ENCODE assay signal across 8 cellular contexts in the genomic region with DNA sequence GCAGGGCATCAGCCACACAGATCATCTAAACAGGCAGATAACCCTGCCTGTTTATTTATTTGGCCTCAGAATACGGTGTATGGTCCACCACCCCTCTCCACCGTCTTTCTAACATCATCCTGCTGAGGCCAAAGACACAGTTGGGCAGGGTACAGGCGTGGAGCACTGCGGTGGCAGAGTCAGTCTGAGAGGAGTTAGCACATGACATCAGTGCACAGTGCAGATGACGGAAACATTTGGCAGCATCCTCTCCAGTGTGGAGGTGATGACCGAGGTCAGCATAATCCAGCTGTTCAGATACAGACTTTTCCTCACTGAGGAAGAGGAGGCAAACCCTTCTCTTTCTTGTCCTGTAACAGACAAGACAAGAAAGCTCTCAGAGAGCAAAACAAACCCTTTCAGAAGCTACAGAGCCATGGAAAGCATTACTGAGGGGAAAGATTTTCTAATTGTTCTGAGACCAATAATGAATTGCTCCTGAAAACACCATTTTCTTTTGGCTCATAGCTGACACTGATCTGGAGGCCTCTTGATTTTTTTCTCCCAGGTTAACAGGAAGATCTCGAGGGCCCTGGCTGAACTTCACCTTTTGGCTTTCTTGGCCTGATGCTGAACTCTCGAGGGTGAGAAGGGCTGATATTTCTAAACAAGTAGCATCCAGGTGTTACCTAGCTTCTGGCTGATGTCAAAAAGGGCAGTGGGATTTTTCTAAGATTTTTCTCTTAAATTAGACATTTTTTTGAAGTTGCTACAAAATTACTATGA. TPM values are rescaled to one million over a fixed set of nuclear protein-coding genes. Genes with fewer than 3 reads are reported as not detected.
DNase-seq lines count a peak whose midpoint lies in the region; ATAC-seq, FAIRE-seq and TF ChIP-seq lines count a peak whose summit lies in the region.

No MANE protein-coding gene starts in this region.

- H3K4me1 ChIP-seq in SK-N-SH (ENCODE audit: control insufficient read depth in 1 of 2, insufficient read depth in 2 of 2, low read depth in 1 of 2, low read length in 1 of 2), result peaks cover 6 to 16% of the 10 kb centered on the region in 2 experiments
- H3K4me1 ChIP-seq in body of pancreas, result peaks cover 46% of the 10 kb centered on the region
- H3K4me1 ChIP-seq in lower lobe of right lung, result peaks cover 41% of the 10 kb centered on the region

- ATAC-seq in HG02759 (IDR thresholded peaks at IDR 0.05; ENCODE audit: unreplicated experiment) (peak; percentile 49), body of pancreas (peak; percentile 70), lower lobe of right lung (peak; percentile 63 to 79)

- TF ChIP-seq RAD21 in SK-N-SH (IDR thresholded peaks at IDR 0.05; ENCODE audit: low read length), result no peak

- POLR2A ChIA-PET in SK-N-SH (lab: Yijun Ruan, JAX), result no interaction called here

- peak overlapping the region in 1 of 2 experiments; percentile 88; a peak in 1 of 4 replicates for H3K27ac ChIP-seq in SK-N-SH (ENCODE audit: low read depth in 2 of 2, low read length in 1 of 2)
- H3K27ac ChIP-seq in body of pancreas, result peak overlapping the region; percentile 18 to 93 (median 58)
- peak overlapping the region; percentile 90 for H3K27ac ChIP-seq in lower lobe of right lung

- no peaks in the 10 kb centered on the region for H3K27me3 ChIP-seq in SK-N-SH (ENCODE audit: insufficient read depth)
- no peaks in the 10 kb centered on the region for H3K27me3 ChIP-seq in body of pancreas
- no peaks in the 10 kb centered on the region for H3K27me3 ChIP-seq in lower lobe of right lung (ENCODE audit: low read depth)

- peak overlapping the region; percentile 90 for H3K4me2 ChIP-seq in SK-N-SH

- H4K20me1 ChIP-seq in SK-N-SH (ENCODE audit: insufficient read depth), result no peaks in the 10 kb centered on the region

- H2AFZ ChIP-seq in SK-N-SH (ENCODE audit: low read depth), result 0 out of 2 replicates have a peak overlapping the region, but pooled peaks have one; percentile 92

- peaks cover 11% of the 10 kb centered on the region; the same call in 1 of the 2 replicates for H3K79me2 ChIP-seq in SK-N-SH (ENCODE audit: insufficient read depth)

- H3K4me3 ChIP-seq in SK-N-SH (ENCODE audit: low read depth in 2 of 2, low read length in 1 of 2) (peak overlapping the region; percentile 19 to 63; a peak in 2 of 4 replicates), body of pancreas (no peak overlapping the region), lower lobe of right lung (peak overlapping the region; percentile 60)

- TF ChIP-seq POLR2A in body of pancreas (IDR thresholded peaks at IDR 0.05), result no peak

- DNase-seq in GM18507 (ENCODE audit: extremely low spot score, insufficient read length, low read depth) (no peak), SK-N-SH (no peak), body of pancreas (peak; percentile 48 to 66 (median 58)), lower lobe of right lung (no peak), foreskin melanocyte (no peak), NCI-H446 treated with DMSO at 0.1 percent for 48 hours (lab: John Stamatoyannopoulos, UW) (no peak)
- DNase-seq in stimulated activated naive CD4-positive, alpha-beta T cell (lab: John Stamatoyannopoulos, UW), result peak in 5 of 6 experiments; percentile 14 to 39 (median 20)

- no peaks in the 10 kb centered on the region for H3K9me2 ChIP-seq in SK-N-SH

- H3K36me3 ChIP-seq in SK-N-SH (replicated peaks in 1 of 2; ENCODE audit: control insufficient read depth in 1 of 2, insufficient read depth in 2 of 2, low read length in 1 of 2) (peaks cover 0 to 4% of the 10 kb centered on the region in 2 experiments), body of pancreas (replicated peaks in 1 of 2; ENCODE audit: insufficient read depth in 1 of 2, low read depth in 2 of 2) (no peaks in the 10 kb centered on the region), lower lobe of right lung (no peaks in the 10 kb centered on the region)

- WGBS in SK-N-SH (ENCODE audit: low lambda C conversion rate), result 48% methylated on average over 8 of the region's 8 CpGs
- WGBS in body of pancreas, 2 donors, result 32 to 36% methylated on average over 8 of the region's 8 CpGs

- no peak for TF ChIP-seq EP300 in SK-N-SH (IDR thresholded peaks at IDR 0.05; ENCODE audit: borderline replicate concordance in 1 of 2, low read depth in 1 of 2, low read length in 1 of 2)

- intact Hi-C loops in body of pancreas (cut with DNase I) (no loop called here), lower lobe of right lung (cut with DNase I) (no loop called here)

- H3K9me3 ChIP-seq in SK-N-SH (no peaks in the 10 kb centered on the region), body of pancreas (no peaks in the 10 kb centered on the region), lower lobe of right lung (no peaks in the 10 kb centered on the region)

- no peak for TF ChIP-seq CTCF in SK-N-SH (IDR thresholded peaks at IDR 0.05)
- TF ChIP-seq CTCF in body of pancreas (IDR thresholded peaks at IDR 0.05), result no peak
- TF ChIP-seq CTCF in lower lobe of right lung (IDR thresholded peaks at IDR 0.05), result no peak

- H3F3A ChIP-seq in SK-N-SH (replicated peaks; ENCODE audit: insufficient read depth), result peaks cover 17% of the 10 kb centered on the region

- FAIRE-seq in GM18507 (lab: Jason Lieb, UNC), result peak; percentile 86

- peak overlapping the region; percentile 83; the same call in 1 of the 2 replicates for H3K9ac ChIP-seq in SK-N-SH

- CTCF ChIA-PET in SK-N-SH (lab: Yijun Ruan, JAX), result interaction anchor here (1.0 to 3.0 kb wide), 3 partner anchors 15 to 400 kb away, joined by 3 to 14 read pairs (median 3); no protein-coding TSS in a partner anchor

TF ChIP-seq in SK-N-SH, 30 proteins besides CTCF, POLR2A, EP300 and RAD21 (continues in another document):
- TF ChIP-seq TCF12 (IDR thresholded peaks at IDR 0.05) (no peak), MXI1 (IDR thresholded peaks at IDR 0.05; ENCODE audit: low read depth, low read length) (no peak), ELF1 (IDR thresholded peaks at IDR 0.05) (no peak), RCOR1 (IDR thresholded peaks at IDR 0.05; ENCODE audit: low read length) (no peak), RXRA (IDR thresholded peaks at IDR 0.05; ENCODE audit: borderline replicate concordance, low read depth) (no peak), FOXM1 (IDR thresholded peaks at IDR 0.05; ENCODE audit: low read depth) (no peak), FOXJ3 (CRISPR knock-in tag; IDR thresholded peaks at IDR 0.05) (no peak), MEF2A (IDR thresholded peaks at IDR 0.05; ENCODE audit: borderline replicate concordance, low read depth) (no peak), JUND (IDR thresholded peaks at IDR 0.05) (no peak), NRF1 (IDR thresholded peaks at IDR 0.05; ENCODE audit: low read depth, low read length) (no peak), YY1 (IDR thresholded peaks at IDR 0.05; ENCODE audit: low read depth) (no peak), GATA2 (CRISPR knock-in tag; IDR thresholded peaks at IDR 0.05) (no peak), TEAD4 (IDR thresholded peaks at IDR 0.05; ENCODE audit: borderline replicate concordance, insufficient read depth) (no peak), FOSL2 (IDR thresholded peaks at IDR 0.05; ENCODE audit: borderline replicate concordance, low read depth) (no peak)
- TF ChIP-seq, protein P1, sequence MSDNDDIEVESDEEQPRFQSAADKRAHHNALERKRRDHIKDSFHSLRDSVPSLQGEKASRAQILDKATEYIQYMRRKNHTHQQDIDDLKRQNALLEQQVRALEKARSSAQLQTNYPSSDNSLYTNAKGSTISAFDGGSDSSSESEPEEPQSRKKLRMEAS (IDR thresholded peaks at IDR 0.05; ENCODE audit: low read depth), result no peak
- TF ChIP-seq, protein P2, sequence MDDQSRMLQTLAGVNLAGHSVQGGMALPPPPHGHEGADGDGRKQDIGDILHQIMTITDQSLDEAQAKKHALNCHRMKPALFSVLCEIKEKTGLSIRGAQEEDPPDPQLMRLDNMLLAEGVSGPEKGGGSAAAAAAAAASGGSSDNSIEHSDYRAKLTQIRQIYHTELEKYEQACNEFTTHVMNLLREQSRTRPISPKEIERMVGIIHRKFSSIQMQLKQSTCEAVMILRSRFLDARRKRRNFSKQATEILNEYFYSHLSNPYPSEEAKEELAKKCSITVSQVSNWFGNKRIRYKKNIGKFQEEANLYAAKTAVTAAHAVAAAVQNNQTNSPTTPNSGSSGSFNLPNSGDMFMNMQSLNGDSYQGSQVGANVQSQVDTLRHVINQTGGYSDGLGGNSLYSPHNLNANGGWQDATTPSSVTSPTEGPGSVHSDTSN (IDR thresholded peaks at IDR 0.05), result no peak
- TF ChIP-seq, protein P3, sequence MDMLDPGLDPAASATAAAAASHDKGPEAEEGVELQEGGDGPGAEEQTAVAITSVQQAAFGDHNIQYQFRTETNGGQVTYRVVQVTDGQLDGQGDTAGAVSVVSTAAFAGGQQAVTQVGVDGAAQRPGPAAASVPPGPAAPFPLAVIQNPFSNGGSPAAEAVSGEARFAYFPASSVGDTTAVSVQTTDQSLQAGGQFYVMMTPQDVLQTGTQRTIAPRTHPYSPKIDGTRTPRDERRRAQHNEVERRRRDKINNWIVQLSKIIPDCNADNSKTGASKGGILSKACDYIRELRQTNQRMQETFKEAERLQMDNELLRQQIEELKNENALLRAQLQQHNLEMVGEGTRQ (IDR thresholded peaks at IDR 0.05; ENCODE audit: borderline replicate concordance, low read depth, low read length), result no peak
- TF ChIP-seq, protein P4, sequence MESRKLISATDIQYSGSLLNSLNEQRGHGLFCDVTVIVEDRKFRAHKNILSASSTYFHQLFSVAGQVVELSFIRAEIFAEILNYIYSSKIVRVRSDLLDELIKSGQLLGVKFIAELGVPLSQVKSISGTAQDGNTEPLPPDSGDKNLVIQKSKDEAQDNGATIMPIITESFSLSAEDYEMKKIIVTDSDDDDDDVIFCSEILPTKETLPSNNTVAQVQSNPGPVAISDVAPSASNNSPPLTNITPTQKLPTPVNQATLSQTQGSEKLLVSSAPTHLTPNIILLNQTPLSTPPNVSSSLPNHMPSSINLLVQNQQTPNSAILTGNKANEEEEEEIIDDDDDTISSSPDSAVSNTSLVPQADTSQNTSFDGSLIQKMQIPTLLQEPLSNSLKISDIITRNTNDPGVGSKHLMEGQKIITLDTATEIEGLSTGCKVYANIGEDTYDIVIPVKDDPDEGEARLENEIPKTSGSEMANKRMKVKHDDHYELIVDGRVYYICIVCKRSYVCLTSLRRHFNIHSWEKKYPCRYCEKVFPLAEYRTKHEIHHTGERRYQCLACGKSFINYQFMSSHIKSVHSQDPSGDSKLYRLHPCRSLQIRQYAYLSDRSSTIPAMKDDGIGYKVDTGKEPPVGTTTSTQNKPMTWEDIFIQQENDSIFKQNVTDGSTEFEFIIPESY (IDR thresholded peaks at IDR 0.05; ENCODE audit: borderline replicate concordance, low read depth), result no peak

RNA-seq across cellular contexts. Expression of a gene that starts 20.1 kb away (rescaled TPM):
- 59.9 and 70.9 TPM in 2 replicates for polyA plus RNA-seq in SK-N-SH (2012; rRNA removed)
- polyA plus RNA-seq in SK-N-SH (2012; cell fraction: cytosol; rRNA removed), result 28.0 and 28.4 TPM in 2 replicates
- polyA plus RNA-seq in SK-N-SH (2012; cell fraction: nucleus; rRNA removed), result 221 and 343 TPM in 2 replicates
- total RNA-seq in body of pancreas (10 to 100 TPM; 30.1 to 92.3 TPM), lower lobe of right lung (76.2 TPM)

RNA-seq across cellular contexts. Expression of a gene that starts 50.2 kb away (rescaled TPM):
- 21.3 and 25.1 TPM in 2 replicates for polyA plus RNA-seq in SK-N-SH (2012; rRNA removed)
- 20.0 and 23.3 TPM in 2 replicates for polyA plus RNA-seq in SK-N-SH (2012; cell fraction: cytosol; rRNA removed)
- polyA plus RNA-seq in SK-N-SH (2012; cell fraction: nucleus; rRNA removed), result 14.5 and 18.3 TPM in 2 replicates
- 1 to 10 TPM; 3.1 to 4.6 TPM for total RNA-seq in body of pancreas
- total RNA-seq in lower lobe of right lung, result 22.0 TPM

Comparison
In these comparisons a context has a peak if more than half of its experiments do, and no peak if none do; other contexts are left out.
1. DNase-seq: peak in body of pancreas (4 of 4) and stimulated activated naive CD4-positive, alpha-beta T cell (5 of 6); none in GM18507 (single experiment), SK-N-SH (single experiment), lower lobe of right lung (single experiment), foreskin melanocyte (single experiment) and NCI-H446 treated with DMSO at 0.1 percent for 48 hours (single experiment).
2. H3K4me3 ChIP-seq: peak in SK-N-SH (2 of 2) and lower lobe of right lung (single experiment); none in body of pancreas (0 of 2).
3. Peak in every context shown above with its lines, with median percentiles within 50 percentile points of each other: ATAC-seq.